14 cellular contexts compared by ENCODE assay signal in the genomic region with DNA sequence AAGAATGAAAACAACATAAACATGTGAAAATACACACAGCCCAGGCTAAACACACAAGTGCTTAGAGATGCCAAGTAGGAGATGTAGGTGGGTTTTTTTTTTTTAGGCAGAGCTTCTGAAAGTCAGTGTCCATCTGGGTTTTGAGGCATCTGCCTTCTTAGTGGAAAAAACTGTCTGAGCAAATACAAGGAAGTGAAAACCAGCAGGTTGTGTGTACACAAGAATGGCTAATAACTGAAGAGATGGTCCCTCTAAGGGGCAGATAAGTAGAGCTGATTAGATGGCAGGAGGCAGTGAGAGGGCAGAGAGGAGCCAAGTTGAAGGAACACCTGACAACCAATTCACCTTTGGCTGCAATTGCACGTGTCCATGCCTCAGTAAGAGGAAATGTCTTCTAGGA.
"Had no signal": no experiment of that assay in that cellular context is flagged by ENCODE, and none has a peak within 500 bp of the region (broad histone marks: within the 10 kb centered on the region; RNA-seq: fewer than 3 reads in every experiment).

No MANE protein-coding gene starts in this region.

- H3K9me3 Mint-ChIP-seq: activated CD4-positive, alpha-beta memory T cell treated with anti-CD3 and anti-CD28 coated beads, Interleukin-2, amount 10 ng/mL, durations not matched to agents 7 days and 5 days; activated T-cell treated with anti-CD3 and anti-CD28 coated beads, Interleukin-2, amount 50 U/mL, for 24 hours; naive B cell; neural progenitor cell; stimulated activated naive CD8-positive, alpha-beta T cell treated with anti-CD3 and anti-CD28 coated beads, Interleukin-15, Interleukin-2, amounts not matched to agents 100 ng/mL and 50 ng/mL, for 24 hours had no signal

- H3K4me3 Mint-ChIP-seq: activated CD4-positive, alpha-beta memory T cell treated with anti-CD3 and anti-CD28 coated beads, Interleukin-2, amount 10 ng/mL, durations not matched to agents 7 days and 5 days; activated CD4-positive, alpha-beta T cell treated with anti-CD3 and anti-CD28 coated beads for 36 hours; activated T-cell treated with anti-CD3 and anti-CD28 coated beads, Interleukin-2, amount 50 U/mL, for 24 hours; naive B cell; neural progenitor cell; stimulated activated naive CD8-positive, alpha-beta T cell treated with anti-CD3 and anti-CD28 coated beads, Interleukin-15, Interleukin-2, amounts not matched to agents 100 ng/mL and 50 ng/mL, for 24 hours had no signal

- H3K4me1 Mint-ChIP-seq: activated CD4-positive, alpha-beta memory T cell treated with anti-CD3 and anti-CD28 coated beads, Interleukin-2, amount 10 ng/mL, durations not matched to agents 7 days and 5 days; activated CD4-positive, alpha-beta T cell treated with anti-CD3 and anti-CD28 coated beads for 36 hours had no signal

- H3K36me3 Mint-ChIP-seq: naive B cell, neural progenitor cell had no signal

- H3K27ac Mint-ChIP-seq: activated CD4-positive, alpha-beta memory T cell treated with anti-CD3 and anti-CD28 coated beads, Interleukin-2, amount 10 ng/mL, durations not matched to agents 7 days and 5 days; activated CD4-positive, alpha-beta T cell treated with anti-CD3 and anti-CD28 coated beads for 36 hours; activated T-cell treated with anti-CD3 and anti-CD28 coated beads, Interleukin-2, amount 50 U/mL, for 24 hours; neural progenitor cell; stimulated activated naive CD8-positive, alpha-beta T cell treated with anti-CD3 and anti-CD28 coated beads, Interleukin-15, Interleukin-2, amounts not matched to agents 100 ng/mL and 50 ng/mL, for 24 hours had no signal

- DNase-seq: activated CD4-positive, alpha-beta memory T cell treated with anti-CD3 and anti-CD28 coated beads, Interleukin-2, amount 10 ng/mL, durations not matched to agents 7 days and 5 days; activated CD4-positive, alpha-beta T cell treated with anti-CD3 and anti-CD28 coated beads for 36 hours; activated naive CD4-positive, alpha-beta T cell treated with anti-CD3 and anti-CD28 coated beads, Interleukin-2, amount 50 U/mL, for 16 hours; activated T-cell treated with anti-CD3 and anti-CD28 coated beads, Interleukin-2, amount 50 U/mL, for 24 hours; mammary epithelial cell; naive B cell; right lobe of liver; stimulated activated CD4-positive, alpha-beta T cell treated with anti-CD3 and anti-CD28 coated beads, Interleukin-4, amount 100 ng/mL, for 4 hours; stimulated activated CD8-positive, alpha-beta memory T cell treated with anti-CD3 and anti-CD28 coated beads, Interleukin-4, amount 100 ng/mL, for 48 hours; upper lobe of left lung had no signal

- ATAC-seq: activated CD4-positive, alpha-beta T cell treated with anti-CD3 and anti-CD28 coated beads for 36 hours; gastroesophageal sphincter; left lobe of liver; right lobe of liver had no signal
